9 cellular contexts compared by ENCODE assay signal in genomic region chr1:12434174-12434573, GRCh38.
DNase-seq lines count a peak whose midpoint lies in the region; ATAC-seq, FAIRE-seq and TF ChIP-seq lines count a peak whose summit lies in the region.
"Had no signal": no experiment of that assay in that cellular context is flagged by ENCODE, and none has a peak within 500 bp of the region (broad histone marks: within the 10 kb centered on the region; RNA-seq: fewer than 3 reads in every experiment).

No MANE protein-coding gene starts in this region.

- peak; percentile 59 for ATAC-seq in activated T-helper 17 cell treated with anti-CD3 and anti-CD28 coated beads, Interleukin-2, amount 50 U/mL, for 72 hours (replicated peaks)
- peak; percentile 10 to 63 (median 42) for ATAC-seq in heart right ventricle

- H3K27ac ChIP-seq in heart right ventricle, result peak overlapping the region; percentile 1 to 88 (median 78)
- H3K27ac ChIP-seq: parathyroid adenoma had no signal

- H3K4me3 ChIP-seq in heart right ventricle, result no peak overlapping the region
- no peak overlapping the region for H3K4me3 ChIP-seq in HAP-1

- DNase-seq in GM12892 (ENCODE audit: insufficient read length) (no peak), NCI-H460 (ENCODE audit: extremely low read depth, low read depth) (peak; percentile 5), heart right ventricle (no peak), NCI-H1694 treated with DMSO at 0.1 percent for 48 hours (lab: John Stamatoyannopoulos, UW) (no peak), HAP-1 (ENCODE audit: low spot score in 2 of 2) (no peak), NCI-H2171 treated with DMSO at 0.1 percent for 48 hours (lab: John Stamatoyannopoulos, UW) (no peak)
- peak in 3 of 4 experiments; percentile 26 to 58 (median 36) for DNase-seq in stimulated activated CD4-positive, alpha-beta T cell treated with anti-CD3 and anti-CD28 coated beads, Interleukin-1b, Interleukin-23, amount 100 ng/mL, for 24 hours (ENCODE audit: low read depth in 4 of 4, low spot score in 1 of 4)

- H3K4me1 ChIP-seq in heart right ventricle (peaks cover 12 to 92% (median 62%) of the 10 kb centered on the region in 9 donors), HAP-1 (no peaks in the 10 kb centered on the region; the same call in 1 of the 2 replicates)
- H3K4me1 ChIP-seq: parathyroid adenoma had no signal

- no peak for TF ChIP-seq POLR2A in GM12892 (IDR thresholded peaks at IDR 0.05; ENCODE audit: low read depth, low read length)

- WGBS in heart right ventricle, 2 donors, result 28 to 31% methylated on average over 5 of the region's 5 CpGs

- H3K36me3 Mint-ChIP-seq in activated T-helper 17 cell treated with anti-CD3 and anti-CD28 coated beads, Interleukin-2, amount 50 U/mL, for 72 hours (ENCODE audit: low read depth), result peaks cover 37% of the 10 kb centered on the region

- FAIRE-seq in GM12892 (lab: Jason Lieb, UNC), result peak; percentile 67

- H3K4me3 Mint-ChIP-seq in activated T-helper 17 cell treated with anti-CD3 and anti-CD28 coated beads, Interleukin-2, amount 50 U/mL, for 72 hours, result peak overlapping the region; percentile 83

- no peaks in the 10 kb centered on the region for H3K9me3 Mint-ChIP-seq in activated T-helper 17 cell treated with anti-CD3 and anti-CD28 coated beads, Interleukin-2, amount 50 U/mL, for 72 hours

- peaks cover 42% of the 10 kb centered on the region for H3K4me1 Mint-ChIP-seq in activated T-helper 17 cell treated with anti-CD3 and anti-CD28 coated beads, Interleukin-2, amount 50 U/mL, for 72 hours

- H3K27ac Mint-ChIP-seq in activated T-helper 17 cell treated with anti-CD3 and anti-CD28 coated beads, Interleukin-2, amount 50 U/mL, for 72 hours, result peak overlapping the region; percentile 98

- intact Hi-C loops in heart right ventricle (cut with DNase I), result loop anchor here in 3 of 10 donors (2.0 to 10.0 kb wide), 4 partner anchors 19 to 183 kb away; partner anchors contain the start of gene DHRS3 (in 1 of the 3)

- H3K36me3 ChIP-seq in heart right ventricle (peaks cover 0 to 39% (median 0%) of the 10 kb centered on the region in 9 donors), HAP-1 (replicated peaks) (no peaks in the 10 kb centered on the region)

- H3K27me3 Mint-ChIP-seq in activated T-helper 17 cell treated with anti-CD3 and anti-CD28 coated beads, Interleukin-2, amount 50 U/mL, for 72 hours, result no peaks in the 10 kb centered on the region

- H3K27me3 ChIP-seq in heart right ventricle (no peaks in the 10 kb centered on the region), HAP-1 (ENCODE audit: low read depth) (no peaks in the 10 kb centered on the region)

- in situ Hi-C loops in HAP-1 (cut with MboI; ENCODE audit: low sequenced_read_pairs), result no loop called here

- no peak for TF ChIP-seq CTCF in heart right ventricle (IDR thresholded peaks at IDR 0.05)

- H3K9me3 ChIP-seq in heart right ventricle, result no peaks in the 10 kb centered on the region
- H3K9me3 ChIP-seq in HAP-1, result no peaks in the 10 kb centered on the region

Comparison
In these comparisons a context has a peak if more than half of its experiments do, and no peak if none do; other contexts are left out.
1. DNase-seq: peak in NCI-H460 (single experiment) and stimulated activated CD4-positive, alpha-beta T cell treated with anti-CD3 and anti-CD28 coated beads, Interleukin-1b, Interleukin-23, amount 100 ng/mL, for 24 hours (3 of 4); none in GM12892 (single experiment), heart right ventricle (0 of 2), NCI-H1694 treated with DMSO at 0.1 percent for 48 hours (single experiment), HAP-1 (0 of 2) and NCI-H2171 treated with DMSO at 0.1 percent for 48 hours (single experiment).